8 cellular contexts compared by ENCODE assay signal in the genomic region with DNA sequence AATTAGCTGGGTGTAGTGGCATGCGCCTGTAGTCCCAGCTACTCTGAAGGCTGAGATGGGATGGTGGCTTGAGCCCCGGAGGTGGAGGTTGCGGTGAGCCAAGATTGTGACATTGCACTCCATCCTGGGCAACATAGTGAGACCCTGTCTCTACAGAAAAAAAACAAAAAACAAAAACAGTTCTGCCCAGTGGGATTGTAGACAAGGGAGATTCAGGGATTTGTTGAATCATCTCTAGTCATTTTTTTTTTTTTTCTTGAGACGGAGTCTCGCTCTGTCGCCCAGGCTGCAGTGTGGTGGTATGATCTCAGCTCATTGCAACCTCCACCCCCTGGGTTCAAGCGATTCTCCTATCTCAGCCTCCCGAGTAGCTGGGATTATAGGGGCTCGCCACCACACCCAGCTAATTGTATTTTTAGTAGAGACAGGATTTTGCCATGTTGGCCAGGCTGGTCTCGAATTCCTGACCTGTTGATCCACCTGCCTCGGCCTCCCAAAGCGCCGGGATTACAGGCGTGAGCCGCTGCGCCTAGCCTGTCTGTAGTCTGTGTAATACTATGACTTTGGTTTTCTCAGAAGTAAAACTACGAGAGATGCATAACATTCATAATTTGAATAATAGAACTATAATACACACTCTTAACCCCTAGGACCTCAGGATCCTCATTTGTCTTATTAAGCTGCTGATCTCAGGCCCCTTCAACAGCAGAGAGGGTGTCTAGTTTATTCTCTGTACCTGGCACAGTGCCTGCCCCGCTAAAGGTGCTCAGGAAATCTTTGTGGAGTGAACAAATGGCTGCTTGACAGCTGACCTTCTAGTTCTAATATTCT. TPM values are rescaled to one million over a fixed set of nuclear protein-coding genes. Genes with fewer than 3 reads are reported as not detected.
A peak's percentile ranks its signal among the peaks of the same experiment; 100 is the strongest.
DNase-seq lines count a peak whose midpoint lies in the region; ATAC-seq and TF ChIP-seq lines count a peak whose summit lies in the region.

No MANE protein-coding gene starts in this region.

- TF ChIP-seq CTCF in left ventricle myocardium inferior (IDR thresholded peaks at IDR 0.05; ENCODE audit: borderline replicate concordance): no peak
- TF ChIP-seq CTCF in liver (IDR thresholded peaks at IDR 0.05; ENCODE audit: low read depth, low read length, missing input control): no peak
- no peak for TF ChIP-seq CTCF in transverse colon (IDR thresholded peaks at IDR 0.05)

- intact Hi-C loops in left ventricle myocardium inferior (cut with micrococcal nuclease) (no loop called here), Right ventricle myocardium inferior (cut with DNase I) (loop anchor here (2.0 kb wide), 1 partner anchor 40 kb away; a partner anchor contains a TSS), transverse colon (cut with DNase I; ENCODE audit: low total_unique reads) (no loop called here)

- TF ChIP-seq POLR2A in transverse colon (IDR thresholded peaks at IDR 0.05): no peak

- H3K9ac ChIP-seq in liver (ENCODE audit: low read depth in 1 of 2, low read length in 2 of 2): peak overlapping the region; percentile 61 to 98

- peak overlapping the region; percentile 91 for H3K4me3 ChIP-seq in left ventricle myocardium inferior
- H3K4me3 ChIP-seq in liver (ENCODE audit: low read depth in 1 of 3, low read length in 3 of 3): peak overlapping the region; percentile 51 to 93 (median 87)
- peak overlapping the region; percentile 12 to 84 (median 75) for H3K4me3 ChIP-seq in transverse colon

- H3K4me1 ChIP-seq in left ventricle myocardium inferior: peaks cover 68% of the 10 kb centered on the region
- peaks cover 5 to 45% (median 24%) of the 10 kb centered on the region in 4 donors for H3K4me1 ChIP-seq in liver (ENCODE audit: control insufficient read depth in 4 of 4, insufficient read depth in 4 of 4, low read length in 3 of 4)
- peaks cover 0 to 50% (median 42%) of the 10 kb centered on the region in 4 donors for H3K4me1 ChIP-seq in transverse colon

- in situ Hi-C loops in transverse colon (cut with MboI; ENCODE audit: low pct_ligation_motif_present in 1 of 4, low pct_unique_long_range_greater_than_20kb in 1 of 4, low sequenced_read_pairs in 3 of 4): loop anchor here in 1 of 4 donors (10.0 kb wide), 1 partner anchor 66 kb away; no protein-coding TSS in a partner anchor

- no peak for TF ChIP-seq EP300 in transverse colon (IDR thresholded peaks at IDR 0.05; ENCODE audit: low read depth)

- H3K36me3 ChIP-seq in left ventricle myocardium inferior (peaks cover 6% of the 10 kb centered on the region), liver (ENCODE audit: control insufficient read depth in 4 of 4, insufficient read depth in 3 of 4, low read depth in 1 of 4, low read length in 3 of 4) (no peaks in the 10 kb centered on the region), transverse colon (no peaks in the 10 kb centered on the region)

- H3K9me3 ChIP-seq in left ventricle myocardium inferior (replicated peaks) (no peaks in the 10 kb centered on the region), liver (ENCODE audit: control insufficient read depth in 4 of 4, low read length in 3 of 4) (no peaks in the 10 kb centered on the region), transverse colon (no peaks in the 10 kb centered on the region)

- H3K27me3 ChIP-seq in left ventricle myocardium inferior (ENCODE audit: low read depth) (no peaks in the 10 kb centered on the region), liver (ENCODE audit: control insufficient read depth in 4 of 4, insufficient read depth in 4 of 4, low read length in 3 of 4) (no peaks in the 10 kb centered on the region), transverse colon (no peaks in the 10 kb centered on the region)

- TF ChIP-seq RAD21 in liver (IDR thresholded peaks at IDR 0.05): no peak

- DNase-seq in left ventricle myocardium inferior (no peak), Right ventricle myocardium inferior (ENCODE audit: missing footprints) (no peak), amniotic epithelial cell (ENCODE audit: low read depth) (peak; percentile 30), transverse colon (no peak), SW480 (ENCODE audit: low spot score) (no peak)
- DNase-seq in stimulated activated CD4-positive, alpha-beta T cell treated with anti-CD3 and anti-CD28 coated beads, Interleukin-2, amount 100 ng/mL, for 48 hours: no peak

- 83% methylated on average over 18 of the region's 18 CpGs for WGBS in liver
- WGBS in transverse colon (ENCODE audit: low coverage in 1 of 2), 2 donors: 52 to 78% methylated on average over 3 to 18 of the region's 18 CpGs

- ATAC-seq in Right ventricle myocardium inferior (no peak), HG02938 (IDR thresholded peaks at IDR 0.05; ENCODE audit: unreplicated experiment) (no peak)

- peak overlapping the region; percentile 100 for H3K27ac ChIP-seq in left ventricle myocardium inferior (replicated peaks)
- peak overlapping the region; percentile 97 to 98 for H3K27ac ChIP-seq in liver (ENCODE audit: low read depth in 1 of 2, low read length in 2 of 2)
- H3K27ac ChIP-seq in transverse colon: peak overlapping the region; percentile 97 to 98 (median 98)

TF ChIP-seq in liver, 16 proteins besides CTCF, POLR2A, EP300 and RAD21:
- TF ChIP-seq GABPA (IDR thresholded peaks at IDR 0.05 in 1 of 2, conservative IDR thresholded peaks at IDR 0.05 in 1 of 2): no peak
- TF ChIP-seq HNF4A (conservative IDR thresholded peaks at IDR 0.05): no peak
- no peak for TF ChIP-seq YY1 (IDR thresholded peaks at IDR 0.05)
- no peak for TF ChIP-seq JUND (IDR thresholded peaks at IDR 0.05)
- TF ChIP-seq NR2F2 (IDR thresholded peaks at IDR 0.05): no peak
- no peak for TF ChIP-seq FOXA1 (IDR thresholded peaks at IDR 0.05)
- TF ChIP-seq, protein P1, sequence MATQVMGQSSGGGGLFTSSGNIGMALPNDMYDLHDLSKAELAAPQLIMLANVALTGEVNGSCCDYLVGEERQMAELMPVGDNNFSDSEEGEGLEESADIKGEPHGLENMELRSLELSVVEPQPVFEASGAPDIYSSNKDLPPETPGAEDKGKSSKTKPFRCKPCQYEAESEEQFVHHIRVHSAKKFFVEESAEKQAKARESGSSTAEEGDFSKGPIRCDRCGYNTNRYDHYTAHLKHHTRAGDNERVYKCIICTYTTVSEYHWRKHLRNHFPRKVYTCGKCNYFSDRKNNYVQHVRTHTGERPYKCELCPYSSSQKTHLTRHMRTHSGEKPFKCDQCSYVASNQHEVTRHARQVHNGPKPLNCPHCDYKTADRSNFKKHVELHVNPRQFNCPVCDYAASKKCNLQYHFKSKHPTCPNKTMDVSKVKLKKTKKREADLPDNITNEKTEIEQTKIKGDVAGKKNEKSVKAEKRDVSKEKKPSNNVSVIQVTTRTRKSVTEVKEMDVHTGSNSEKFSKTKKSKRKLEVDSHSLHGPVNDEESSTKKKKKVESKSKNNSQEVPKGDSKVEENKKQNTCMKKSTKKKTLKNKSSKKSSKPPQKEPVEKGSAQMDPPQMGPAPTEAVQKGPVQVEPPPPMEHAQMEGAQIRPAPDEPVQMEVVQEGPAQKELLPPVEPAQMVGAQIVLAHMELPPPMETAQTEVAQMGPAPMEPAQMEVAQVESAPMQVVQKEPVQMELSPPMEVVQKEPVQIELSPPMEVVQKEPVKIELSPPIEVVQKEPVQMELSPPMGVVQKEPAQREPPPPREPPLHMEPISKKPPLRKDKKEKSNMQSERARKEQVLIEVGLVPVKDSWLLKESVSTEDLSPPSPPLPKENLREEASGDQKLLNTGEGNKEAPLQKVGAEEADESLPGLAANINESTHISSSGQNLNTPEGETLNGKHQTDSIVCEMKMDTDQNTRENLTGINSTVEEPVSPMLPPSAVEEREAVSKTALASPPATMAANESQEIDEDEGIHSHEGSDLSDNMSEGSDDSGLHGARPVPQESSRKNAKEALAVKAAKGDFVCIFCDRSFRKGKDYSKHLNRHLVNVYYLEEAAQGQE (IDR thresholded peaks at IDR 0.05): no peak

RNA-seq across cellular contexts. Expression of a gene that starts 1.4 kb away (rescaled TPM):
- 5.3 TPM for total RNA-seq in left ventricle myocardium inferior
- 9.4 TPM for total RNA-seq in Right ventricle myocardium inferior
- total RNA-seq in liver: 10 to 100 TPM; 12.0 to 18.3 TPM
- 10 to 100 TPM; 14.6 to 30.0 TPM for polyA plus RNA-seq in liver
- total RNA-seq in transverse colon: 100 to 1,000 TPM in 1 of 4 donors, 10 to 100 TPM in 3; 18.7 to 137 (median 20.7) TPM

RNA-seq across cellular contexts. Expression of a gene that starts 1.4 kb away (rescaled TPM):
- total RNA-seq in left ventricle myocardium inferior (76.4 TPM), Right ventricle myocardium inferior (80.9 TPM), liver (100 to 1,000 TPM in 1 of 2 donors, 10 to 100 TPM in 1; 81.1 to 293 TPM), transverse colon (100 to 1,000 TPM in 3 of 4 donors, 10 to 100 TPM in 1; 37.0 to 254 (median 212) TPM)
- polyA plus RNA-seq in liver: 10 to 100 TPM; 33.3 to 45.7 TPM

RNA-seq across cellular contexts. Expression of a gene that starts 20.3 kb away (rescaled TPM):
- total RNA-seq in left ventricle myocardium inferior (1.8 TPM), Right ventricle myocardium inferior (2.2 TPM), liver (1 to 10 TPM; 1.5 to 6.3 TPM), transverse colon (10 to 100 TPM in 2 of 4 donors, 1 to 10 TPM in 1, not detected in 1; 5.4 to 24.6 (median 16.9) TPM)
- 1 to 10 TPM; 2.6 TPM for polyA plus RNA-seq in liver

RNA-seq across cellular contexts. Expression of a gene that starts 39.6 kb away (rescaled TPM):
- total RNA-seq in left ventricle myocardium inferior (2.8 TPM), Right ventricle myocardium inferior (3.5 TPM), liver (1 to 10 TPM; 2.3 to 5.6 TPM), transverse colon (10 to 100 TPM in 2 of 4 donors, 1 to 10 TPM in 2; 2.9 to 29.9 (median 7.9) TPM)
- polyA plus RNA-seq in liver: 1 to 10 TPM in 1 of 2 donors, under 1 TPM in 1; 0.39 to 1.2 TPM

RNA-seq across cellular contexts. Expression of a gene that starts 46.7 kb away (rescaled TPM):
- total RNA-seq in left ventricle myocardium inferior: not detected
- 0.11 TPM for total RNA-seq in Right ventricle myocardium inferior
- total RNA-seq in liver: under 1 TPM in 1 of 2 donors, not detected in 1; 0.33 TPM
- polyA plus RNA-seq in liver: under 1 TPM; 0.03 to 0.21 TPM
- 10 to 100 TPM; 17.1 to 23.7 (median 20.6) TPM for total RNA-seq in transverse colon
